ENCODE assay signal across 17 cellular contexts in the genomic region with DNA sequence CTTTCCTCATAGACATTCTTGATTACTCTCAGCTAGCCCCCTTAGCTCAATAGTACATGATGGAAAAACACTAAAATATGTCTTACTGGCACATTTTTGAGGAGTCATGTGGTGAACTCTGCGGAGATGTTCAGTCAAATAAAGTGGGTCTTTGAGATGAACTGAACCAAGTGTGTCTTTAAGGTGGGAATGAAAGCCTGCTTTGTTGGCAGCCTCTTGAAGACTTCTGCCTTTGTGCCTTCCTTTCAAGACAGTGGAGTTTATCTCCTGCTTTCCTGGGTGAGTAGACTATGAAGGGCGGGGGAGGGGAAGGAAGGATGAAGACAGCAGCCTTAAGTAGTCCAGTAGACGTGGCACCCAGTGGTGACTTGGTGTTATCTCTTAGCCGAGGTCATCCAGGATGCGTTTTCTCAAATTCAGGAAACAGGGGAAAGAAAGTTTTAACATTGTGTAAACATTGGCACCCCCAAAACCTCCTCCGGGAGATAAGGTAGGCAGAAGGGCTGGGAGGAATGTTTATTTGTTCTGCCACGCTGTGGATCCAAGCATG.
A peak's percentile ranks its signal among the peaks of the same experiment; 100 is the strongest.
DNase-seq lines count a peak whose midpoint lies in the region; ATAC-seq and TF ChIP-seq lines count a peak whose summit lies in the region.
"Had no signal": no experiment of that assay in that cellular context is flagged by ENCODE, and none has a peak within 500 bp of the region (broad histone marks: within the 10 kb centered on the region; RNA-seq: fewer than 3 reads in every experiment).

No MANE protein-coding gene starts in this region.

- no peak overlapping the region for H4K8ac ChIP-seq in trophoblast cell (ENCODE audit: low read depth, low read length)

- DNase-seq in DND-41 (no peak), NCI-H226 (peak; percentile 66), fibroblast of villous mesenchyme (ENCODE audit: low read depth) (peak; percentile 77), trophoblast cell (no peak), NK-92 (lab: John Stamatoyannopoulos, UW; ENCODE audit: unreplicated experiment) (no peak), dedifferentiated amniotic fluid mesenchymal stem cell (ENCODE audit: extremely low spot score) (no peak)
- DNase-seq: GDM1, GOT3, NCI-H1048, NCI-H1436 treated with DMSO at 0.1 percent for 48 hours, NCI-H2081, NCI-H510A, NCI-H82, SHP77 treated with DMSO at 0.1 percent for 48 hours had no signal

- H3K9me3 ChIP-seq in DND-41 (ENCODE audit: insufficient read depth, low read length, severe bottlenecking) (no peaks in the 10 kb centered on the region), trophoblast cell (ENCODE audit: insufficient read depth, low read depth, low read length) (no peaks in the 10 kb centered on the region)

- H3K23ac ChIP-seq in trophoblast cell (ENCODE audit: low read length) = no peak overlapping the region

- H3K4ac ChIP-seq in trophoblast cell (ENCODE audit: low read depth, low read length) = no peak overlapping the region

- TF ChIP-seq CTCF in DND-41 (IDR thresholded peaks at IDR 0.05; ENCODE audit: borderline replicate concordance, extremely low read depth, low read length, poor library complexity, severe bottlenecking) (no peak), fibroblast of villous mesenchyme (IDR thresholded peaks at IDR 0.05; ENCODE audit: insufficient read depth, low read depth, low read length) (no peak)

- WGBS in trophoblast cell (ENCODE audit: extremely low coverage, insufficient coverage, insufficient read length) = no CpG with 5 or more reads among the region's 7 CpGs

- H2BK5ac ChIP-seq in trophoblast cell (ENCODE audit: low read depth, low read length, poor library complexity) = peak overlapping the region; percentile 1

- H3K9ac ChIP-seq in DND-41 (ENCODE audit: low read depth, low read length) = no peak overlapping the region
- no peak overlapping the region for H3K9ac ChIP-seq in trophoblast cell (ENCODE audit: low read length)
- H3K9ac ChIP-seq: KMS-11 had no signal

- H3K14ac ChIP-seq in trophoblast cell (ENCODE audit: low read length) = no peak overlapping the region

- no peaks in the 10 kb centered on the region for H4K20me1 ChIP-seq in DND-41 (ENCODE audit: insufficient read depth, low read length)

- H2AFZ ChIP-seq in DND-41 (ENCODE audit: low read depth, low read length) (no peak overlapping the region), trophoblast cell (ENCODE audit: insufficient read depth, low read length, poor library complexity) (no peak overlapping the region)

- H2BK12ac ChIP-seq in trophoblast cell (ENCODE audit: low read length) = no peak overlapping the region

- ATAC-seq in DND-41 (ENCODE audit: insufficient read depth, low read depth) = peak; percentile 29; the same call in 1 of the 3 replicates
- ATAC-seq in GM21381 (IDR thresholded peaks at IDR 0.05; ENCODE audit: unreplicated experiment) = no peak
- ATAC-seq: GM12878 had no signal

- peak overlapping the region; percentile 12 for H4K91ac ChIP-seq in trophoblast cell (ENCODE audit: low read depth, low read length)

- H3K36me3 ChIP-seq in DND-41 (ENCODE audit: insufficient read depth, low read length) (no peaks in the 10 kb centered on the region), trophoblast cell (ENCODE audit: control insufficient read depth in 1 of 2, insufficient read depth in 2 of 2, low read length in 2 of 2) (no peaks in the 10 kb centered on the region)

- H3K27ac ChIP-seq in DND-41 (ENCODE audit: low read length) (peak overlapping the region; percentile 61), trophoblast cell (ENCODE audit: low read depth, low read length) (peak overlapping the region; percentile 13)
- H3K27ac ChIP-seq: KMS-11 had no signal

- H3K27me3 ChIP-seq in DND-41 (ENCODE audit: insufficient read depth, low read length, poor library complexity) = no peaks in the 10 kb centered on the region
- H3K27me3 ChIP-seq in trophoblast cell (ENCODE audit: insufficient read depth, low read length) = no peaks in the 10 kb centered on the region

- H3K79me1 ChIP-seq in trophoblast cell (ENCODE audit: low read length) = peaks cover 6% of the 10 kb centered on the region

- no peak overlapping the region for H4K12ac ChIP-seq in trophoblast cell (ENCODE audit: low read depth, low read length)

- H2AK5ac ChIP-seq in trophoblast cell (ENCODE audit: low read length) = no peak overlapping the region

- H3K79me2 ChIP-seq in DND-41 (ENCODE audit: insufficient read depth, low read length) (no peaks in the 10 kb centered on the region; the same call in 1 of the 2 replicates), trophoblast cell (ENCODE audit: control insufficient read depth, insufficient read depth, low read length, poor library complexity) (no peaks in the 10 kb centered on the region)

- peak overlapping the region; percentile 24 for H3K4me2 ChIP-seq in DND-41 (ENCODE audit: insufficient read depth, low read length)
- no peak overlapping the region for H3K4me2 ChIP-seq in trophoblast cell (ENCODE audit: low read length)
- H3K4me2 ChIP-seq: KMS-11 had no signal

- no peak overlapping the region for H3K18ac ChIP-seq in trophoblast cell (ENCODE audit: low read length)

- H2BK120ac ChIP-seq in trophoblast cell (ENCODE audit: insufficient read depth, low read length, poor library complexity) = no peak overlapping the region

- H3K4me1 ChIP-seq in DND-41 (ENCODE audit: insufficient read depth, low read length) = peaks cover 46% of the 10 kb centered on the region
- H3K4me1 ChIP-seq in trophoblast cell (ENCODE audit: control insufficient read depth in 1 of 2, insufficient read depth in 2 of 2, low read length in 2 of 2) = peaks cover 9 to 12% of the 10 kb centered on the region in 2 experiments

- H3K4me3 ChIP-seq in DND-41 (ENCODE audit: low read depth in 1 of 2, low read length in 2 of 2) = no peak overlapping the region; a peak in 1 of 4 replicates
- no peak overlapping the region for H3K4me3 ChIP-seq in fibroblast of villous mesenchyme (ENCODE audit: low read depth, low read length)
- no peak overlapping the region for H3K4me3 ChIP-seq in trophoblast cell (ENCODE audit: low read depth, low read length)
- H3K4me3 ChIP-seq: GM12878 had no signal

Comparison
In these comparisons a context has a peak if more than half of its experiments do, and no peak if none do; other contexts are left out.
1. DNase-seq: peak in NCI-H226 (single experiment) and fibroblast of villous mesenchyme (single experiment); none in DND-41 (single experiment), trophoblast cell (0 of 2), NK-92 (single experiment) and dedifferentiated amniotic fluid mesenchymal stem cell (single experiment).